Comparison of ENCODE assay signal across 23 cellular contexts in the genomic region with DNA sequence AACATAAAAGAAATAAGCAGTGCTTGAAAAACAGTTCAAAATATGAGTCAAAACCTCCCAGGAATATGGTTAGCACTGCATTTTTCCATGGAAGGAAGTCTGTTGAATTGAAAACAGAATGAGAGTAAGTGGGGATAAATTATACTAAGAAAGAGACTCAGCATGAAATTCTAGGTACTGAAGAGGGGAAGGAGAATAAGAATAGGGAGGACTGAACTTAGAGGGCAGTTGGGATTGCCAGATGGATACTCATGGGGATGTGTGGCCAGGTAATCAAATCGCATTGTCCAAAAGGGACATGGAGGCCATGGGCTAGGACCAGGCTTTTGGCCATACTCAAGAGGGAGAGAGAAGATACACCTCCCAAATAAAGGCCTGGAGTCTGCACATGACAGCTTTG.
"Had no signal": no experiment of that assay in that cellular context is flagged by ENCODE, and none has a peak within 500 bp of the region (broad histone marks: within the 10 kb centered on the region; RNA-seq: fewer than 3 reads in every experiment).

No MANE protein-coding gene starts in this region.

- FAIRE-seq: colon, pancreas had no signal

- H3K36me3 ChIP-seq: esophagus squamous epithelium, neural progenitor cell, pancreas, stomach, thoracic aorta, transverse colon had no signal

- H3K9me3 ChIP-seq: pancreas, transverse colon had no signal

- H3K27me3 ChIP-seq: esophagus squamous epithelium, foreskin keratinocyte, neural progenitor cell, pancreas, stomach, transverse colon had no signal

- ATAC-seq: effector memory CD8-positive, alpha-beta T cell; foreskin keratinocyte; left colon; mucosa of descending colon; naive thymus-derived CD8-positive, alpha-beta T cell; pancreas; stimulated activated naive B cell treated with anti-CD40 and anti-IgM and Interleukin-4, amounts not matched to agents 10 μg/mL and 1 μg/mL and 100 μg/mL, for 72 hours had no signal

- H3K27ac ChIP-seq: epithelial cell of prostate, esophagus squamous epithelium, neural progenitor cell, pancreas, stomach, thoracic aorta, transverse colon had no signal

- H3K4me3 ChIP-seq: esophagus squamous epithelium, mucosa of descending colon, neural progenitor cell, pancreas, stomach, transverse colon had no signal

- H3K4me1 ChIP-seq: esophagus squamous epithelium, foreskin keratinocyte, neural progenitor cell, pancreas, stomach, transverse colon had no signal

- DNase-seq: cerebellar nuclear complex; effector memory CD8-positive, alpha-beta T cell; esophagus squamous epithelium; foreskin keratinocyte; head of caudate nucleus; hippocampal formation; left colon; mammary epithelial cell; mucosa of descending colon; naive thymus-derived CD8-positive, alpha-beta T cell; pancreas; right cardiac atrium; stimulated activated CD4-positive, alpha-beta T cell treated with anti-CD3 and anti-CD28 coated beads, Interleukin-15, amount 100 ng/mL, for 24 hours; stimulated activated CD4-positive, alpha-beta T cell treated with anti-CD3 and anti-CD28 coated beads, Interleukin-1b, Interleukin-23, amount 100 ng/mL, for 48 hours; stimulated activated CD4-positive, alpha-beta T cell treated with anti-CD3 and anti-CD28 coated beads, Interleukin-4, amount 100 ng/mL, for 4 hours; stimulated activated naive B cell treated with anti-CD40 and anti-IgM and Interleukin-4, amounts not matched to agents 10 μg/mL and 1 μg/mL and 100 μg/mL, for 72 hours; stomach; substantia nigra; transverse colon had no signal
